In the genomic region with DNA sequence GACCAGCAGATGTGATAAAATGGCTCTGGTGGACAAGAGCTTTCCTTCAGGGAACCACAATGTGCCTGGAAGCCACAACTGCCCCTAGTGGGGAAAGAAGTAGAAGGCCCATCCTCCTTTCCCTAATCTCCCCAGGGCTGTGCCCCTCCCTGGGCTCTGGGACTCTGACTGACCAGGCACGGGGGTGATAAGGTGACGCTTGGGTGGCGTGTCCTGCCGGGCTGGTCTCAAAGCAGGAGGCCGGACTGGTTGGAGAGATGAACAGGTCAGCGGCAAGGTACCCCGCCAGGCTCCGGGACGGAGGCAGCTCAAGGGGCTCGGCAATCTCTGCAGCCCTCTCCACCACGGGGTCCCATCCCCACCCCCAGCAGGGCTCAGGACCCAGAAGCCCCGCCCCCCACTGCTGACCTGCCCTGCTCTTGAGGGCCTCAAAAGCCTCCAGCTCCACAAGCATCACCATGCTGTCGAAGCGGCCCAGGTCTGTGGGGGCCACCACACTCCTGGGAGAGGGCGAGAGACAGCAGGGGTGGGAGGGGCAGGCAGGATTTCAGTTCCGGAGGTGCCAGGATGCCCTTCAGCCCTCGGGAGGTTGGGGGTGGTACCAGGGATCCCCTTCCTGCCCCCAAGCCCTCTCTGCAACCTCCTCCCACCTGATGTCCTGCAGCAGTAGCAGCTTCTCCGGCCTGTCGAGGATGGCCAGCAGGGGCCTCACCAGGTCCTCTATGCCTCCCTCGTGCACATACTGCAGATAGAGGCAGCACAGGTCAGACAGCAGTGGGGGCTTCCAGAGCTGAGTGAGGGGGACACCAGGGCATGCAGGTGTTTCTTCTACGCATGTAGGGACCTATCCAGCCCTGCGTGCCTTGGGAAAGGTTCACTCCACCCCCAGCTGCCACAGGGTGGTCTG, we compare ENCODE assay signal across 1 cellular context.
TF ChIP-seq lines count a peak whose summit lies in the region.

No MANE protein-coding gene starts in this region.

TF ChIP-seq in HepG2, 621 proteins besides CTCF, POLR2A, EP300 and RAD21 (continues in another document):
- TF ChIP-seq CENPT (CRISPR knock-in tag; IDR thresholded peaks at IDR 0.05; ENCODE audit: low read depth) (no peak), ZNF446 (CRISPR knock-in tag; IDR thresholded peaks at IDR 0.05) (no peak), ZNF589 (CRISPR knock-in tag; conservative IDR thresholded peaks at IDR 0.05) (no peak), U2AF2 (IDR thresholded peaks at IDR 0.05; ENCODE audit: low read depth, low read length) (no peak), YY1 (IDR thresholded peaks at IDR 0.05; ENCODE audit: insufficient read depth, insufficient replicate concordance, low read depth, low read length) (no peak), GATAD1 (CRISPR knock-in tag; IDR thresholded peaks at IDR 0.05) (no peak), ZFP37 (CRISPR knock-in tag; IDR thresholded peaks at IDR 0.05; ENCODE audit: borderline replicate concordance) (no peak; the same call in 1 of the 2 replicates), ETV5 (CRISPR knock-in tag; IDR thresholded peaks at IDR 0.05; ENCODE audit: borderline replicate concordance) (peak; percentile 7; the same call in 1 of the 2 replicates), NCOA1 (CRISPR knock-in tag; IDR thresholded peaks at IDR 0.05) (no peak), ZNF780A (CRISPR knock-in tag; IDR thresholded peaks at IDR 0.05) (no peak), RELA (CRISPR knock-in tag; IDR thresholded peaks at IDR 0.05) (no peak), BCL6 (CRISPR knock-in tag; IDR thresholded peaks at IDR 0.05) (no peak), ZNF468 (CRISPR knock-in tag; IDR thresholded peaks at IDR 0.05) (no peak), ZNF121 (CRISPR knock-in tag; IDR thresholded peaks at IDR 0.05) (no peak), GABPB1 (CRISPR knock-in tag; IDR thresholded peaks at IDR 0.05) (peak; percentile 35; the same call in 1 of the 2 replicates), FOXA1 (IDR thresholded peaks at IDR 0.05) (no peak), FOXA1 (CRISPR knock-in tag; IDR thresholded peaks at IDR 0.05) (no peak), HOXA5 (CRISPR knock-in tag; IDR thresholded peaks at IDR 0.05) (no peak), ZNF781 (CRISPR knock-in tag; IDR thresholded peaks at IDR 0.05; ENCODE audit: borderline replicate concordance, not compliant biosample characterization) (no peak), SP5 (CRISPR knock-in tag; IDR thresholded peaks at IDR 0.05; ENCODE audit: borderline replicate concordance, low read depth) (no peak), SRSF1 (optimal IDR thresholded peaks at IDR 0.05; ENCODE audit: low read depth, low read length) (no peak), ZNF382 (CRISPR knock-in tag; IDR thresholded peaks at IDR 0.05; ENCODE audit: borderline replicate concordance) (no peak), FOXP1 (IDR thresholded peaks at IDR 0.05) (no peak), FOXP1 (CRISPR knock-in tag; IDR thresholded peaks at IDR 0.05) (no peak), ZFYVE20 (CRISPR knock-in tag; IDR thresholded peaks at IDR 0.05; ENCODE audit: borderline replicate concordance, low read depth) (no peak), MTA3 (CRISPR knock-in tag; IDR thresholded peaks at IDR 0.05) (no peak), FOSL1 (CRISPR knock-in tag; IDR thresholded peaks at IDR 0.05; ENCODE audit: borderline replicate concordance) (no peak), MATR3 (CRISPR knock-in tag; IDR thresholded peaks at IDR 0.05) (no peak), ZNF326 (CRISPR knock-in tag; IDR thresholded peaks at IDR 0.05; ENCODE audit: borderline replicate concordance) (no peak), THAP11 (CRISPR knock-in tag; IDR thresholded peaks at IDR 0.05) (no peak), NFYB (CRISPR knock-in tag; IDR thresholded peaks at IDR 0.05) (no peak), SCMH1 (CRISPR knock-in tag; IDR thresholded peaks at IDR 0.05; ENCODE audit: borderline replicate concordance) (no peak), ARNT (IDR thresholded peaks at IDR 0.05) (no peak), CCAR2 (optimal IDR thresholded peaks at IDR 0.05; ENCODE audit: low read depth, low read length) (no peak), ZNF264 (CRISPR knock-in tag; IDR thresholded peaks at IDR 0.05) (0 out of 2 replicates have a peak, but pooled peaks have one; percentile 31), HDAC2 (CRISPR knock-in tag; IDR thresholded peaks at IDR 0.05) (no peak), GPN1 (CRISPR knock-in tag; IDR thresholded peaks at IDR 0.05; ENCODE audit: borderline replicate concordance) (no peak), ZNF549 (CRISPR knock-in tag; IDR thresholded peaks at IDR 0.05) (no peak), KAT8 (CRISPR knock-in tag; IDR thresholded peaks at IDR 0.05) (0 out of 2 replicates have a peak, but pooled peaks have one; percentile 41), ZNF343 (CRISPR knock-in tag; IDR thresholded peaks at IDR 0.05) (no peak)
- TF ChIP-seq, protein P1, sequence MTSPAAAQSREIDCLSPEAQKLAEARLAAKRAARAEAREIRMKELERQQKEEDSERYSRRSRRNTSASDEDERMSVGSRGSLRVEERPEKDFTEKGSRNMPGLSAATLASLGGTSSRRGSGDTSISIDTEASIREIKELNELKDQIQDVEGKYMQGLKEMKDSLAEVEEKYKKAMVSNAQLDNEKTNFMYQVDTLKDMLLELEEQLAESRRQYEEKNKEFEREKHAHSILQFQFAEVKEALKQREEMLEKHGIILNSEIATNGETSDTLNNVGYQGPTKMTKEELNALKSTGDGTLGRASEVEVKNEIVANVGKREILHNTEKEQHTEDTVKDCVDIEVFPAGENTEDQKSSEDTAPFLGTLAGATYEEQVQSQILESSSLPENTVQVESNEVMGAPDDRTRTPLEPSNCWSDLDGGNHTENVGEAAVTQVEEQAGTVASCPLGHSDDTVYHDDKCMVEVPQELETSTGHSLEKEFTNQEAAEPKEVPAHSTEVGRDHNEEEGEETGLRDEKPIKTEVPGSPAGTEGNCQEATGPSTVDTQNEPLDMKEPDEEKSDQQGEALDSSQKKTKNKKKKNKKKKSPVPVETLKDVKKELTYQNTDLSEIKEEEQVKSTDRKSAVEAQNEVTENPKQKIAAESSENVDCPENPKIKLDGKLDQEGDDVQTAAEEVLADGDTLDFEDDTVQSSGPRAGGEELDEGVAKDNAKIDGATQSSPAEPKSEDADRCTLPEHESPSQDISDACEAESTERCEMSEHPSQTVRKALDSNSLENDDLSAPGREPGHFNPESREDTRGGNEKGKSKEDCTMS (CRISPR knock-in tag; conservative IDR thresholded peaks at IDR 0.05): no peak
- TF ChIP-seq, protein P2, sequence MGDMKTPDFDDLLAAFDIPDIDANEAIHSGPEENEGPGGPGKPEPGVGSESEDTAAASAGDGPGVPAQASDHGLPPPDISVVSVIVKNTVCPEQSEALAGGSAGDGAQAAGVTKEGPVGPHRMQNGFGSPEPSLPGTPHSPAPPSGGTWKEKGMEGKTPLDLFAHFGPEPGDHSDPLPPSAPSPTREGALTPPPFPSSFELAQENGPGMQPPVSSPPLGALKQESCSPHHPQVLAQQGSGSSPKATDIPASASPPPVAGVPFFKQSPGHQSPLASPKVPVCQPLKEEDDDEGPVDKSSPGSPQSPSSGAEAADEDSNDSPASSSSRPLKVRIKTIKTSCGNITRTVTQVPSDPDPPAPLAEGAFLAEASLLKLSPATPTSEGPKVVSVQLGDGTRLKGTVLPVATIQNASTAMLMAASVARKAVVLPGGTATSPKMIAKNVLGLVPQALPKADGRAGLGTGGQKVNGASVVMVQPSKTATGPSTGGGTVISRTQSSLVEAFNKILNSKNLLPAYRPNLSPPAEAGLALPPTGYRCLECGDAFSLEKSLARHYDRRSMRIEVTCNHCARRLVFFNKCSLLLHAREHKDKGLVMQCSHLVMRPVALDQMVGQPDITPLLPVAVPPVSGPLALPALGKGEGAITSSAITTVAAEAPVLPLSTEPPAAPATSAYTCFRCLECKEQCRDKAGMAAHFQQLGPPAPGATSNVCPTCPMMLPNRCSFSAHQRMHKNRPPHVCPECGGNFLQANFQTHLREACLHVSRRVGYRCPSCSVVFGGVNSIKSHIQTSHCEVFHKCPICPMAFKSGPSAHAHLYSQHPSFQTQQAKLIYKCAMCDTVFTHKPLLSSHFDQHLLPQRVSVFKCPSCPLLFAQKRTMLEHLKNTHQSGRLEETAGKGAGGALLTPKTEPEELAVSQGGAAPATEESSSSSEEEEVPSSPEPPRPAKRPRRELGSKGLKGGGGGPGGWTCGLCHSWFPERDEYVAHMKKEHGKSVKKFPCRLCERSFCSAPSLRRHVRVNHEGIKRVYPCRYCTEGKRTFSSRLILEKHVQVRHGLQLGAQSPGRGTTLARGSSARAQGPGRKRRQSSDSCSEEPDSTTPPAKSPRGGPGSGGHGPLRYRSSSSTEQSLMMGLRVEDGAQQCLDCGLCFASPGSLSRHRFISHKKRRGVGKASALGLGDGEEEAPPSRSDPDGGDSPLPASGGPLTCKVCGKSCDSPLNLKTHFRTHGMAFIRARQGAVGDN (CRISPR knock-in tag; IDR thresholded peaks at IDR 0.05): peak; percentile 80
- TF ChIP-seq, protein P3, sequence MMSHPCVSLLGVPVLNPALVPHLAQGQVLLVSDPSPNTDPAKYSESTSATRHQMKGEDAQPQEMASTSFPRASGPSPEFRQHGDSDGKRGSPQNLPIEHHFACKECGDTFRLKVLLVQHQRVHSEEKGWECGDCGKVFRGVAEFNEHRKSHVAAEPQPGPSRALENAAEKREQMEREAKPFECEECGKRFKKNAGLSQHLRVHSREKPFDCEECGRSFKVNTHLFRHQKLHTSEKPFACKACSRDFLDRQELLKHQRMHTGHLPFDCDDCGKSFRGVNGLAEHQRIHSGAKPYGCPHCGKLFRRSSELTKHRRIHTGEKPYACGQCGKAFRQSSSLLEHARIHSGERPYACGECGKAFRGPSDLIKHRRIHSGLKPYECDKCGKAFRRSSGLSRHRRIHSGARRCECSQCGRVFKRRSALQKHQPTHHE (CRISPR knock-in tag; IDR thresholded peaks at IDR 0.05; ENCODE audit: borderline replicate concordance): peak; percentile 32; the same call in 1 of the 2 replicates
- TF ChIP-seq, protein P4, sequence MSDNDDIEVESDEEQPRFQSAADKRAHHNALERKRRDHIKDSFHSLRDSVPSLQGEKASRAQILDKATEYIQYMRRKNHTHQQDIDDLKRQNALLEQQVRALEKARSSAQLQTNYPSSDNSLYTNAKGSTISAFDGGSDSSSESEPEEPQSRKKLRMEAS (IDR thresholded peaks at IDR 0.05): peak; percentile 60; the same call in 1 of the 2 replicates
- TF ChIP-seq, protein P5, sequence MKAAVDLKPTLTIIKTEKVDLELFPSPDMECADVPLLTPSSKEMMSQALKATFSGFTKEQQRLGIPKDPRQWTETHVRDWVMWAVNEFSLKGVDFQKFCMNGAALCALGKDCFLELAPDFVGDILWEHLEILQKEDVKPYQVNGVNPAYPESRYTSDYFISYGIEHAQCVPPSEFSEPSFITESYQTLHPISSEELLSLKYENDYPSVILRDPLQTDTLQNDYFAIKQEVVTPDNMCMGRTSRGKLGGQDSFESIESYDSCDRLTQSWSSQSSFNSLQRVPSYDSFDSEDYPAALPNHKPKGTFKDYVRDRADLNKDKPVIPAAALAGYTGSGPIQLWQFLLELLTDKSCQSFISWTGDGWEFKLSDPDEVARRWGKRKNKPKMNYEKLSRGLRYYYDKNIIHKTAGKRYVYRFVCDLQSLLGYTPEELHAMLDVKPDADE (CRISPR knock-in tag; IDR thresholded peaks at IDR 0.05): no peak
- TF ChIP-seq, protein P6, sequence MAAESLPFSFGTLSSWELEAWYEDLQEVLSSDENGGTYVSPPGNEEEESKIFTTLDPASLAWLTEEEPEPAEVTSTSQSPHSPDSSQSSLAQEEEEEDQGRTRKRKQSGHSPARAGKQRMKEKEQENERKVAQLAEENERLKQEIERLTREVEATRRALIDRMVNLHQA (CRISPR knock-in tag; IDR thresholded peaks at IDR 0.05): no peak
- TF ChIP-seq, protein P7, sequence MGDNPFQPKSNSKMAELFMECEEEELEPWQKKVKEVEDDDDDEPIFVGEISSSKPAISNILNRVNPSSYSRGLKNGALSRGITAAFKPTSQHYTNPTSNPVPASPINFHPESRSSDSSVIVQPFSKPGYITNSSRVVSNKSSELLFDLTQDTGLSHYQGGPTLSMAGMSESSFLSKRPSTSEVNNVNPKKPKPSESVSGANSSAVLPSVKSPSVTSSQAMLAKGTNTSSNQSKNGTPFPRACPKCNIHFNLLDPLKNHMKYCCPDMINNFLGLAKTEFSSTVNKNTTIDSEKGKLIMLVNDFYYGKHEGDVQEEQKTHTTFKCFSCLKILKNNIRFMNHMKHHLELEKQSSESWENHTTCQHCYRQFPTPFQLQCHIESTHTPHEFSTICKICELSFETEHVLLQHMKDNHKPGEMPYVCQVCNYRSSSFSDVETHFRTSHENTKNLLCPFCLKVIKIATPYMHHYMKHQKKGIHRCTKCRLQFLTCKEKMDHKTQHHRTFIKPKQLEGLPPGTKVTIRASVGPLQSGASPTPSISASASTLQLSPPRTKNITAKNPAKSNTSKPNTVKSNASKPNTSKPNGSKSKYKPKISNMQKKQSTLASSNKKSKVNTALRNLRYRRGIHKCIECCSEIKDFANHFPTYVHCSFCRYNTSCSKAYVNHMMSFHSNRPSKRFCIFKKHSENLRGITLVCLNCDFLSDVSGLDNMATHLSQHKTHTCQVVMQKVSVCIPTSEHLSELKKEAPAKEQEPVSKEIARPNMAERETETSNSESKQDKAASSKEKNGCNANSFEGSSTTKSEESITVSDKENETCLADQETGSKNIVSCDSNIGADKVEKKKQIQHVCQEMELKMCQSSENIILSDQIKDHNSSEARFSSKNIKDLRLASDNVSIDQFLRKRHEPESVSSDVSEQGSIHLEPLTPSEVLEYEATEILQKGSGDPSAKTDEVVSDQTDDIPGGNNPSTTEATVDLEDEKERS (CRISPR knock-in tag; IDR thresholded peaks at IDR 0.05): 0 out of 2 replicates have a peak, but pooled peaks have one; percentile 28
- TF ChIP-seq, protein P8, sequence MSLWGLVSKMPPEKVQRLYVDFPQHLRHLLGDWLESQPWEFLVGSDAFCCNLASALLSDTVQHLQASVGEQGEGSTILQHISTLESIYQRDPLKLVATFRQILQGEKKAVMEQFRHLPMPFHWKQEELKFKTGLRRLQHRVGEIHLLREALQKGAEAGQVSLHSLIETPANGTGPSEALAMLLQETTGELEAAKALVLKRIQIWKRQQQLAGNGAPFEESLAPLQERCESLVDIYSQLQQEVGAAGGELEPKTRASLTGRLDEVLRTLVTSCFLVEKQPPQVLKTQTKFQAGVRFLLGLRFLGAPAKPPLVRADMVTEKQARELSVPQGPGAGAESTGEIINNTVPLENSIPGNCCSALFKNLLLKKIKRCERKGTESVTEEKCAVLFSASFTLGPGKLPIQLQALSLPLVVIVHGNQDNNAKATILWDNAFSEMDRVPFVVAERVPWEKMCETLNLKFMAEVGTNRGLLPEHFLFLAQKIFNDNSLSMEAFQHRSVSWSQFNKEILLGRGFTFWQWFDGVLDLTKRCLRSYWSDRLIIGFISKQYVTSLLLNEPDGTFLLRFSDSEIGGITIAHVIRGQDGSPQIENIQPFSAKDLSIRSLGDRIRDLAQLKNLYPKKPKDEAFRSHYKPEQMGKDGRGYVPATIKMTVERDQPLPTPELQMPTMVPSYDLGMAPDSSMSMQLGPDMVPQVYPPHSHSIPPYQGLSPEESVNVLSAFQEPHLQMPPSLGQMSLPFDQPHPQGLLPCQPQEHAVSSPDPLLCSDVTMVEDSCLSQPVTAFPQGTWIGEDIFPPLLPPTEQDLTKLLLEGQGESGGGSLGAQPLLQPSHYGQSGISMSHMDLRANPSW (CRISPR knock-in tag; IDR thresholded peaks at IDR 0.05; ENCODE audit: borderline replicate concordance): no peak
